9 cellular contexts compared by ENCODE assay signal in the genomic region with DNA sequence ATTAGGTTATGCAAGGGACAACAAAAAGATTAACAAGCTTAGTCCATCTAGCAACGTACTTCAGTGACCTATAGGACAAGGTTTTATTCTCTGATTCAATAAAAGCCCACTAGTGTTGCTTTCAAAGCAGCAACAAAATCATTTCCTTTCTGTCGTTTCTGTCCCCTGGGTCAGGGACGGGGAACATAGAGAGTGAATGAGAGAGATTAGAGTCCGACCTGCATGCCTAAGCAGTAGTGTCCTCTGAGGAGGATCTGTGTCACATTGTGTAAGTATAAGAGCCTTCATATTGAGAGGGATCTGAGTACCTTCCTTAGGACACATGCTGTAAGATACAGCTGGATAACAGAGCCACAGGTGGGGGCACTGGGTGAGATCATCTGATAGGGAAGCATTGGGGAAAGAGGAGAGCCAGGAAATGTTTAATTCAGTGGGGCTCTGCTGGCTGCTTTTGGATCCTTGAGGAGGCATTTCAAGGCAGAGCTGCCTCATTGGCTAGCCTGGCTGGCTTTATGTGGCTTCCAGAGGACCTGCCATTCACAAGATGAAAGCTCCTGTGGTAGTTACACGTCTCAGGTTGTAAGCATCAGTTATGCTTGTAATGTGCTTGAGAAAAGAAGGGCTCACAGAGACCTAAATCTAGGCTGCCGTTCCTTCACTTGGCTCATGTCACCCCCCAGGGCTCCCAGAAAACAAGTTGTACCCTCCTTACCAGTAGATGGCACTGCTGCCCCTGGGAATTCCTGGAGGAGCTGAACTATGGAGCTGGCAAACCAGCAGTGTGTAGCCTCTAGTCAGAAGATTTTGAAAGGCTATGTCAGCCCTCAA. TPM values are rescaled to one million over a fixed set of nuclear protein-coding genes. Genes with fewer than 3 reads are reported as not detected.
DNase-seq lines count a peak whose midpoint lies in the region; ATAC-seq and TF ChIP-seq lines count a peak whose summit lies in the region.
"Had no signal": no experiment of that assay in that cellular context is flagged by ENCODE, and none has a peak within 500 bp of the region (broad histone marks: within the 10 kb centered on the region; RNA-seq: fewer than 3 reads in every experiment).

No MANE protein-coding gene starts in this region.

- H3K4me1 Mint-ChIP-seq in activated CD4-positive, alpha-beta T cell treated with anti-CD3 and anti-CD28 coated beads for 36 hours = no peaks in the 10 kb centered on the region
- peaks cover 0 to 14% (median 10%) of the 10 kb centered on the region in 3 donors for H3K4me1 Mint-ChIP-seq in T-cell

- H3K9me3 Mint-ChIP-seq in activated CD4-positive, alpha-beta T cell treated with anti-CD3 and anti-CD28 coated beads for 36 hours (ENCODE audit: low read depth) = no peaks in the 10 kb centered on the region
- no peaks in the 10 kb centered on the region for H3K9me3 Mint-ChIP-seq in T-cell

- peak; percentile 82 for TF ChIP-seq CTCF in astrocyte of the spinal cord (IDR thresholded peaks at IDR 0.05; ENCODE audit: low read depth, low read length)

- H3K36me3 ChIP-seq in skeletal muscle tissue (ENCODE audit: control insufficient read depth in 3 of 3, insufficient read depth in 3 of 3, low read length in 3 of 3) = peaks cover 0 to 4% (median 0%) of the 10 kb centered on the region in 3 donors

- POLR2A ChIA-PET in activated CD4-positive, alpha-beta T cell treated with anti-CD3 and anti-CD28 coated beads for 36 hours (lab: Charles Lee) = interaction anchor here (0.6 kb wide), 1 partner anchor 383 kb away, joined by 3 read pairs; no protein-coding TSS in a partner anchor
- POLR2A ChIA-PET in T-cell (lab: Charles Lee) = interaction anchor here in 1 of 2 donors (1.1 kb wide), 1 partner anchor 20 kb away, joined by 3 read pairs; no protein-coding TSS in a partner anchor

- in situ Hi-C loops in astrocyte of the spinal cord (cut with HindIII; ENCODE audit: low sequenced_read_pairs) = no loop called here

- intact Hi-C loops in activated CD4-positive, alpha-beta T cell treated with anti-CD3 and anti-CD28 coated beads for 36 hours (cut with DNase I, micrococcal nuclease) = loop anchor here (1.0 to 5.0 kb wide), 4 partner anchors 336 to 382 kb away; no protein-coding TSS in a partner anchor

- peaks cover 0 to 2% (median 0%) of the 10 kb centered on the region in 3 donors for H3K27me3 ChIP-seq in skeletal muscle tissue (ENCODE audit: control insufficient read depth in 3 of 3, insufficient read depth in 3 of 3, low read length in 3 of 3)

- peaks cover 41% of the 10 kb centered on the region for H3K27me3 Mint-ChIP-seq in activated CD4-positive, alpha-beta T cell treated with anti-CD3 and anti-CD28 coated beads for 36 hours
- H3K27me3 Mint-ChIP-seq in T-cell = peaks cover 38 to 45% of the 10 kb centered on the region in 2 donors

- CTCF ChIA-PET in activated CD4-positive, alpha-beta T cell treated with anti-CD3 and anti-CD28 coated beads for 36 hours (lab: Charles Lee) = interaction anchor here (0.5 to 1.6 kb wide), 6 partner anchors 9 to 845 kb away, joined by 3 to 9 read pairs (median 3); no protein-coding TSS in a partner anchor
- CTCF ChIA-PET in T-cell (lab: Charles Lee) = no interaction called here

- H3K36me3 Mint-ChIP-seq in activated CD4-positive, alpha-beta T cell treated with anti-CD3 and anti-CD28 coated beads for 36 hours (ENCODE audit: low read depth) = no peaks in the 10 kb centered on the region
- no peaks in the 10 kb centered on the region for H3K36me3 Mint-ChIP-seq in T-cell
- H3K36me3 Mint-ChIP-seq: CD4-positive, CD25-positive, alpha-beta regulatory T cell had no signal

- H3K27ac ChIP-seq in skeletal muscle tissue (ENCODE audit: low read depth, low read length) = peak overlapping the region; percentile 36

- H3K4me3 ChIP-seq in astrocyte of the spinal cord (ENCODE audit: low read depth, low read length) (no peak overlapping the region), skeletal muscle tissue (ENCODE audit: low read length in 3 of 3) (peak overlapping the region in 2 of 3 donors; percentile 1 to 12)

- ATAC-seq in activated CD4-positive, alpha-beta T cell treated with anti-CD3 and anti-CD28 coated beads for 36 hours = peak; percentile 55
- ATAC-seq in HG03432 (IDR thresholded peaks at IDR 0.05; ENCODE audit: unreplicated experiment) = peak; percentile 59
- no peak for ATAC-seq in T-cell (replicated peaks in 1 of 4)

- peak; percentile 67 for DNase-seq in activated CD4-positive, alpha-beta T cell treated with anti-CD3 and anti-CD28 coated beads for 36 hours
- DNase-seq in activated CD4-positive, alpha-beta T cell treated with anti-CD3 and anti-CD28 coated beads for 4 hours = no peak
- DNase-seq in NCI-H510A treated with DMSO at 0.1 percent for 48 hours (lab: John Stamatoyannopoulos, UW) (peak; percentile 65), astrocyte of the spinal cord (ENCODE audit: low read depth, low spot score) (peak; percentile 81), hypothalamus (lab: John Stamatoyannopoulos, UW) (peak in 49 of 51 donors; percentile 17 to 91 (median 64)), T-cell (no peak)

- peak overlapping the region in 2 of 3 donors; percentile 15 to 34 for H3K9ac ChIP-seq in skeletal muscle tissue (ENCODE audit: low read depth in 1 of 3, low read length in 3 of 3)

- no peak overlapping the region for H3K4me3 Mint-ChIP-seq in activated CD4-positive, alpha-beta T cell treated with anti-CD3 and anti-CD28 coated beads for 36 hours
- H3K4me3 Mint-ChIP-seq in T-cell = no peak overlapping the region
- H3K4me3 Mint-ChIP-seq: CD4-positive, CD25-positive, alpha-beta regulatory T cell had no signal

- H3K9me3 ChIP-seq in skeletal muscle tissue (ENCODE audit: control insufficient read depth in 3 of 3, low read length in 3 of 3) = no peaks in the 10 kb centered on the region

- H3K4me1 ChIP-seq in skeletal muscle tissue (ENCODE audit: control insufficient read depth in 3 of 3, insufficient read depth in 3 of 3, low read length in 3 of 3) = peaks cover 11 to 21% (median 19%) of the 10 kb centered on the region in 3 donors

- H3K27ac Mint-ChIP-seq in activated CD4-positive, alpha-beta T cell treated with anti-CD3 and anti-CD28 coated beads for 36 hours = no peak overlapping the region
- no peak overlapping the region for H3K27ac Mint-ChIP-seq in T-cell
- H3K27ac Mint-ChIP-seq: CD4-positive, CD25-positive, alpha-beta regulatory T cell had no signal

RNA-seq across cellular contexts. Expression of a gene that starts 2.7 kb away (rescaled TPM):
- total RNA-seq in activated CD4-positive, alpha-beta T cell treated with anti-CD3 and anti-CD28 coated beads for 36 hours = not detected
- total RNA-seq in skeletal muscle tissue = 7.3 TPM
- total RNA-seq in T-cell = under 1 TPM in 1 of 5 donors, not detected in 4; 0.96 TPM
- total RNA-seq: CD4-positive, CD25-positive, alpha-beta regulatory T cell had no signal

Comparison
In these comparisons a context has a peak if more than half of its experiments do, and no peak if none do; other contexts are left out.
1. DNase-seq: peak in activated CD4-positive, alpha-beta T cell treated with anti-CD3 and anti-CD28 coated beads for 36 hours (single experiment), NCI-H510A treated with DMSO at 0.1 percent for 48 hours (single experiment), astrocyte of the spinal cord (single experiment) and hypothalamus (49 of 51); none in activated CD4-positive, alpha-beta T cell treated with anti-CD3 and anti-CD28 coated beads for 4 hours (0 of 2) and T-cell (0 of 34).
2. ATAC-seq: peak in activated CD4-positive, alpha-beta T cell treated with anti-CD3 and anti-CD28 coated beads for 36 hours (single experiment) and HG03432 (single experiment); none in T-cell (0 of 4).